In the genomic region with DNA sequence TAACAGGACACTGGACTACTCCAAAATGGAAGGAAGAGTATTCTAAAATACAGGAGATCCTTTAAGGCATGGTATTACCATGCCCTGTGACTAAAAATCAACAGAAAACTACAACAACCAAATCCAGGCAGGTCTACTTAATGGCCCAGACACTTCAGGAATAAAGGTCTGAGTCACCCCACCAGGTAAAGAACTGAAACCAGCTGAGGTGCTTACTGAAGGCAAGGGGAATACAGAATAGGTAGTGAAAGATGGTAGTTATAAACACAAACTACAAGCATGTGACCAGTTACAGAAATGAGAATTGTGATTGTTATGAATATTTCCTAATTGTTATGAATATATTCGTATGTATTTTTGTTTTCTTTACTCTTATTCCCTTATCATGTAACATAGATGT, we compare ENCODE assay signal across 9 cellular contexts.
A peak's percentile ranks its signal among the peaks of the same experiment; 100 is the strongest.
DNase-seq lines count a peak whose midpoint lies in the region; ATAC-seq and TF ChIP-seq lines count a peak whose summit lies in the region.
"Had no signal": no experiment of that assay in that cellular context is flagged by ENCODE, and none has a peak within 500 bp of the region (broad histone marks: within the 10 kb centered on the region; RNA-seq: fewer than 3 reads in every experiment).

No MANE protein-coding gene starts in this region.

- H3K4me1 Mint-ChIP-seq in memory B cell, result peaks cover 23% of the 10 kb centered on the region

- no peak for DNase-seq in memory B cell (ENCODE audit: low spot score in 2 of 2)
- no peak for DNase-seq in erythroblast (lab: John Stamatoyannopoulos, UW)
- DNase-seq in COLO668 (lab: John Stamatoyannopoulos, UW; ENCODE audit: unreplicated experiment), result no peak
- no peak for DNase-seq in activated effector memory CD4-positive, alpha-beta T cell treated with anti-CD3 and anti-CD28 coated beads, Interleukin-2, amount 50 U/mL, for 16 hours
- DNase-seq: DND-41, NCI-H526 had no signal

- no peaks in the 10 kb centered on the region for H3K27me3 Mint-ChIP-seq in memory B cell

- peaks cover 47% of the 10 kb centered on the region for H3K36me3 Mint-ChIP-seq in memory B cell

- peak overlapping the region; percentile 68 for H3K27ac Mint-ChIP-seq in memory B cell

- H3K9me3 Mint-ChIP-seq in memory B cell, result no peaks in the 10 kb centered on the region

- H3K4me3 Mint-ChIP-seq in memory B cell, result no peak overlapping the region

- no peak for TF ChIP-seq POLR2A in erythroblast (IDR thresholded peaks at IDR 0.05; ENCODE audit: low read length)

- ATAC-seq in GM19035 (IDR thresholded peaks at IDR 0.05; ENCODE audit: unreplicated experiment), result peak; percentile 90
- peak; percentile 95 for ATAC-seq in GM21717 (IDR thresholded peaks at IDR 0.05; ENCODE audit: unreplicated experiment)
- peak; percentile 92 for ATAC-seq in HG03159 (IDR thresholded peaks at IDR 0.05; ENCODE audit: unreplicated experiment)
- peak; percentile 56 for ATAC-seq in memory B cell (ENCODE audit: low read depth)
